Comparison of ENCODE assay signal across 10 cellular contexts in the genomic region with DNA sequence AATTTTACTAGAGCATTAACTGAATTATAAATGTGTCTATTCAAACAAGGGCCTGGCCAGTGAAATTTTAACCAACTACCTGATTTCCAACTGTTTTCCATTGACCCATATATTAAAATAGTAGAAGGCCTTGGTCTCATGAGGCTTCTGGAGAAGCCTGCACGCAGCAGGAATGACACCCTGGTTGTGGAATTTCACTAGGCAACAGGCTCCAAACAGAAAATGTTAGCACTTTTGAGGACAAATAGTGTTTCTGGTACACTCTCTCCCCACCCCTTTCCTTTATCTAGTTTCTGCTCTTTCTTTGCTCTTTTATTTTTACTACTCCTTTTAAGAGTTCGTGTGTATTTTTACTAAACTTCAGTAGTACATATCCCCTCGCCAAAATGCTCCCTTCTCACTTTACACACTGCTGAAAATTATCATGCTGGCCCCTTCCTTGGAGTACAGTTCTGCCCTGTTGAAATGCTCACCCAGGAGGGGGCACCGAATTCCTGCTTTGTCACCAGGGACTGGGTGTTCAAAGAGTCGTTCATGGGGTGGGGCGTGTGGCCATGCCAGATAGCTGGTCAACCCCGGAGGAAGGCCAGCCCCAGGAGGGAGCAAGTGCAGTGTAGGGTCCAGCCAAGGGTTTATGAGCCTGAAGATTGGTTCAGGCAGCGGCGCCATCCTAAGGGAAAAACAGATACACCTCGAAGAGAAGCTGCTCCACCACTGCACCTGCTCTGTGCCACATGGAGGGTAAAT. TPM values are rescaled to one million over a fixed set of nuclear protein-coding genes. Genes with fewer than 3 reads are reported as not detected.
DNase-seq lines count a peak whose midpoint lies in the region; ATAC-seq and TF ChIP-seq lines count a peak whose summit lies in the region.
"Had no signal": no experiment of that assay in that cellular context is flagged by ENCODE, and none has a peak within 500 bp of the region (broad histone marks: within the 10 kb centered on the region; RNA-seq: fewer than 3 reads in every experiment).

No MANE protein-coding gene starts in this region.

- H3K79me2 ChIP-seq in mammary epithelial cell (ENCODE audit: insufficient read depth, low read length), result no peaks in the 10 kb centered on the region

- H3K4me3 ChIP-seq in breast epithelium (no peak overlapping the region), mammary epithelial cell (replicated peaks in 1 of 3; ENCODE audit: insufficient read depth in 1 of 3, low read depth in 2 of 3, low read length in 3 of 3) (no peak overlapping the region), vagina (no peak overlapping the region)

- TF ChIP-seq CTCF in breast epithelium (IDR thresholded peaks at IDR 0.05), result no peak
- no peak for TF ChIP-seq CTCF in MCF 10A (IDR thresholded peaks at IDR 0.05; ENCODE audit: unreplicated experiment)
- TF ChIP-seq CTCF in mammary epithelial cell (conservative IDR thresholded peaks at IDR 0.05 in 1 of 2, IDR thresholded peaks at IDR 0.05 in 1 of 2; ENCODE audit: extremely low read depth in 1 of 2, insufficient read depth in 1 of 2, low read depth in 1 of 2, low read length in 2 of 2), result no peak
- no peak for TF ChIP-seq CTCF in mesothelial cell of epicardium (IDR thresholded peaks at IDR 0.05; ENCODE audit: unreplicated experiment)
- no peak for TF ChIP-seq CTCF in vagina (IDR thresholded peaks at IDR 0.05)

- dilution Hi-C loops in mammary epithelial cell (cut with HindIII; ENCODE audit: low sequenced_read_pairs), result no loop called here

- BruUV-seq in MCF 10A (replicated peaks; lab: Mats Ljungman, UMichigan) (no TSS peak), mammary epithelial cell (replicated peaks; lab: Mats Ljungman, UMichigan) (no TSS peak)

- H3K9me3 Mint-ChIP-seq in MCF 10A (ENCODE audit: unreplicated experiment) (no peaks in the 10 kb centered on the region), mesothelial cell of epicardium (no peaks in the 10 kb centered on the region)
- H3K9me3 Mint-ChIP-seq: dendritic cell treated with granulocyte-macrophage colony-stimulating factor and Interleukin-4, amounts not matched to agents 40 ng/mL and 50 ng/mL, for 4 days had no signal

- ATAC-seq in HG03460 (IDR thresholded peaks at IDR 0.05; ENCODE audit: unreplicated experiment) (no peak), HG03159 (IDR thresholded peaks at IDR 0.05; ENCODE audit: unreplicated experiment) (no peak)

- H3K27me3 Mint-ChIP-seq in MCF 10A (ENCODE audit: insufficient read depth, unreplicated experiment) (no peaks in the 10 kb centered on the region), mesothelial cell of epicardium (ENCODE audit: low read depth) (no peaks in the 10 kb centered on the region)

- no peaks in the 10 kb centered on the region for H3K9me3 ChIP-seq in breast epithelium
- H3K9me3 ChIP-seq in mammary epithelial cell (replicated peaks; ENCODE audit: insufficient read depth, low read length), result no peaks in the 10 kb centered on the region
- no peaks in the 10 kb centered on the region for H3K9me3 ChIP-seq in vagina

- in situ Hi-C loops in mammary epithelial cell (cut with MboI; ENCODE audit: low sequenced_read_pairs in 2 of 2), result no loop called here

- no peak overlapping the region for H3K4me3 Mint-ChIP-seq in MCF 10A (ENCODE audit: unreplicated experiment)
- H3K4me3 Mint-ChIP-seq in mesothelial cell of epicardium, result no peak overlapping the region
- H3K4me3 Mint-ChIP-seq: dendritic cell treated with granulocyte-macrophage colony-stimulating factor and Interleukin-4, amounts not matched to agents 40 ng/mL and 50 ng/mL, for 4 days had no signal

- no peak overlapping the region for H3K4me2 ChIP-seq in mammary epithelial cell (ENCODE audit: insufficient read depth, low read depth, low read length)

- POLR2A ChIA-PET in MCF 10A (lab: Yijun Ruan, JAX), result no interaction called here

- TF ChIP-seq POLR2A in breast epithelium (IDR thresholded peaks at IDR 0.05) (no peak), vagina (IDR thresholded peaks at IDR 0.05) (no peak)

- H3K36me3 ChIP-seq in breast epithelium (no peaks in the 10 kb centered on the region), mammary epithelial cell (ENCODE audit: insufficient read depth, low read length) (no peaks in the 10 kb centered on the region), vagina (no peaks in the 10 kb centered on the region)

- H3K27ac ChIP-seq in breast epithelium (peak overlapping the region; percentile 79 to 91), mammary epithelial cell (ENCODE audit: insufficient read depth, low read depth, low read length) (peak overlapping the region; percentile 17), vagina (peak overlapping the region; percentile 80)

- intact Hi-C loops in breast epithelium (cut with DNase I; ENCODE audit: low total_unique reads), result no loop called here
- intact Hi-C loops in MCF 10A (cut with micrococcal nuclease), result no loop called here
- intact Hi-C loops in mammary epithelial cell (cut with micrococcal nuclease), result no loop called here
- intact Hi-C loops in vagina (cut with DNase I), result no loop called here

- no peaks in the 10 kb centered on the region for H4K20me1 ChIP-seq in mammary epithelial cell (ENCODE audit: insufficient read depth, low read length)

- H3K27me3 ChIP-seq in breast epithelium (no peaks in the 10 kb centered on the region), mammary epithelial cell (ENCODE audit: insufficient read depth, low read length) (no peaks in the 10 kb centered on the region), vagina (no peaks in the 10 kb centered on the region)

- CTCF ChIA-PET in MCF 10A (lab: Yijun Ruan, JAX) (interaction anchor here (0.7 to 1.1 kb wide), 2 partner anchors 136 to 263 kb away, joined by 3 to 4 read pairs; no protein-coding TSS in a partner anchor), mammary epithelial cell (lab: Charles Lee; ENCODE audit: low non-redundant PET) (no interaction called here)

- H3K4me1 ChIP-seq in breast epithelium (peaks cover 0 to 4% of the 10 kb centered on the region in 2 donors), mammary epithelial cell (ENCODE audit: insufficient read depth, low read length) (peaks cover 50% of the 10 kb centered on the region), vagina (peaks cover 27% of the 10 kb centered on the region)

- no peak overlapping the region for H3K9ac ChIP-seq in mammary epithelial cell (ENCODE audit: insufficient read depth, low read length)

- no peak for DNase-seq in breast epithelium (ENCODE audit: low spot score in 2 of 2)
- DNase-seq in MCF 10A (ENCODE audit: unreplicated experiment), result no peak
- no peak for DNase-seq in mammary epithelial cell
- no peak for DNase-seq in mesothelial cell of epicardium (ENCODE audit: low spot score in 2 of 2, unreplicated experiment in 2 of 2)
- no peak for DNase-seq in vagina (ENCODE audit: extremely low spot score in 2 of 2)
- no peak for DNase-seq in dermis blood vessel endothelial cell
- DNase-seq: NCI-H2029 treated with DMSO at 0.1 percent for 48 hours had no signal

- no peaks in the 10 kb centered on the region for H3K36me3 Mint-ChIP-seq in MCF 10A (ENCODE audit: insufficient read depth, unreplicated experiment)
- H3K36me3 Mint-ChIP-seq in mesothelial cell of epicardium, result no peaks in the 10 kb centered on the region

- no peak overlapping the region for H2AFZ ChIP-seq in mammary epithelial cell (ENCODE audit: low read depth, low read length)

- 95% methylated on average over 10 of the region's 10 CpGs for WGBS in mammary epithelial cell (ENCODE audit: low coverage, missing lambda C conversion rate)

- H3K27ac Mint-ChIP-seq in MCF 10A (ENCODE audit: low read depth, unreplicated experiment), result no peak overlapping the region
- H3K27ac Mint-ChIP-seq in mesothelial cell of epicardium, result peak overlapping the region; percentile 54
- H3K27ac Mint-ChIP-seq: dendritic cell treated with granulocyte-macrophage colony-stimulating factor and Interleukin-4, amounts not matched to agents 40 ng/mL and 50 ng/mL, for 4 days had no signal

- H3K4me1 Mint-ChIP-seq in MCF 10A (ENCODE audit: insufficient read depth, unreplicated experiment) (peaks cover 40% of the 10 kb centered on the region), mesothelial cell of epicardium (peaks cover 43% of the 10 kb centered on the region)

RNA-seq across cellular contexts. Expression of a gene that starts 22.1 kb away (rescaled TPM):
- total RNA-seq in breast epithelium, result 100 to 1,000 TPM; 116 to 907 (median 320) TPM
- total RNA-seq in MCF 10A (2022), result 0.19 and 0.61 TPM in 2 replicates
- 1 to 10 TPM in 1 of 2 donors, under 1 TPM in 1; 0.14 to 7.2 TPM for total RNA-seq in mammary epithelial cell
- 0.16 TPM for polyA plus RNA-seq in mammary epithelial cell
- polyA minus RNA-seq in mammary epithelial cell, result 0.57 TPM
- 544 to 655 TPM (median 645 TPM) in 3 replicates for total RNA-seq in mesothelial cell of epicardium
- 315 TPM for total RNA-seq in vagina
- total RNA-seq in dermis blood vessel endothelial cell, result 6.3 and 14.6 TPM in 2 replicates

RNA-seq across cellular contexts. Expression of a gene that starts 51.0 kb away (rescaled TPM):
- total RNA-seq in breast epithelium (100 to 1,000 TPM in 2 of 3 donors, 10 to 100 TPM in 1; 15.5 to 242 (median 223) TPM), MCF 10A (2022) (27.1 and 28.5 TPM in 2 replicates), mammary epithelial cell (1 to 10 TPM; 2.8 to 7.2 TPM), mesothelial cell of epicardium (6.1 to 7.7 TPM (median 7.5 TPM) in 3 replicates), vagina (34.6 TPM), dermis blood vessel endothelial cell (0.28 and 1.0 TPM in 2 replicates)
- 16.1 TPM for polyA plus RNA-seq in mammary epithelial cell
- polyA minus RNA-seq in mammary epithelial cell, result 24.1 TPM

Comparison
In these comparisons a context has a peak if more than half of its experiments do, and no peak if none do; other contexts are left out.
1. H3K27ac ChIP-seq: peak in every context shown above with its lines; median percentile 85 in breast epithelium; 80 in vagina; 17 in mammary epithelial cell.